Comparison of ENCODE assay signal across 10 cellular contexts in the genomic region with DNA sequence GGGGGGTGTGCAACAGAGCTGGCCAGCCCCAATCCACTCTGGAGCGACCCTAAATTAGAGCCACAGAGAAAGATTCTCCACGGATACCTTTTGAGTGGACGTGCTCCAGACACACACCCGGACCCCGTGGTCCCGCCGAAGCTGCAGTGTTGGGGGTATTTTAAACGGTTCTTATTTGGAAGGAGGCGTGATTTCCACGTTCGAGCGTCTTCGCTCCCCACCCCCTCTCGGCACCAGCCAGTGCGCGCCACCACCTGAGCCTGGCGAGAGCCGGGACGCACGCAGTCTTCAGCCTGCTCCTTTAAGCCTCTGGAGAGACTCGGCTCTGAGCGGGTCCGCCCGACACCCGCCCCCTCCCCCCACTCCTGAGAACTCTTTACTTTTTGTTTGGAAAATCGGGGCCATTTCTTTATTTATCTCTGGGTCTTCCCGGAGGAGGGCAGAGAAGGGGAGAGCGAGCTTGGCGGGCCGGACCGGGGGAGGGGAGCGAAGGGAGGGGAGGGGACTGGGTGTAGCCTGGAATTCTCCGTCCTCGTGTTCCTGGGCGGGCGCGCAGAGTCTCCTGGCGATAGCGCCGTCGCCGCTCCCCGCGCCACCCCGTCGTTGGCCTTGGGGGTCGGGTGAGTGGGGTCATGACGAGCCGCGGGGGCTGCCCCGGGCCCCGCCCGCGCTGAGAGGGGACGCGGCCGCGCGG. TPM values are rescaled to one million over a fixed set of nuclear protein-coding genes. Genes with fewer than 3 reads are reported as not detected.
A peak's percentile ranks its signal among the peaks of the same experiment; 100 is the strongest.
DNase-seq lines count a peak whose midpoint lies in the region; ATAC-seq and TF ChIP-seq lines count a peak whose summit lies in the region.
"Had no signal": no experiment of that assay in that cellular context is flagged by ENCODE, and none has a peak within 500 bp of the region (broad histone marks: within the 10 kb centered on the region; RNA-seq: fewer than 3 reads in every experiment).

No MANE protein-coding gene starts in this region.

- no peaks in the 10 kb centered on the region for H3K36me3 Mint-ChIP-seq in nephron progenitor cell (ENCODE audit: low read depth)
- no peaks in the 10 kb centered on the region for H3K36me3 Mint-ChIP-seq in activated CD4-positive, alpha-beta memory T cell treated with anti-CD3 and anti-CD28 coated beads for 36 hours
- H3K36me3 Mint-ChIP-seq in activated CD8-positive, alpha-beta T cell treated with anti-CD3 and anti-CD28 coated beads, Interleukin-2, amount 10 ng/mL, durations not matched to agents 7 days and 5 days (ENCODE audit: low read depth), result no peaks in the 10 kb centered on the region
- H3K36me3 Mint-ChIP-seq: activated naive CD4-positive, alpha-beta T cell treated with anti-CD3 and anti-CD28 coated beads, Interleukin-2, amount 50 U/mL, for 24 hours had no signal

- H3K9me3 ChIP-seq in heart right ventricle, result no peaks in the 10 kb centered on the region

- no peak overlapping the region for H3K27ac Mint-ChIP-seq in nephron progenitor cell
- no peak overlapping the region for H3K27ac Mint-ChIP-seq in activated CD4-positive, alpha-beta memory T cell treated with anti-CD3 and anti-CD28 coated beads for 36 hours
- no peak overlapping the region for H3K27ac Mint-ChIP-seq in activated CD8-positive, alpha-beta T cell treated with anti-CD3 and anti-CD28 coated beads, Interleukin-2, amount 10 ng/mL, durations not matched to agents 7 days and 5 days
- H3K27ac Mint-ChIP-seq: activated naive CD4-positive, alpha-beta T cell treated with anti-CD3 and anti-CD28 coated beads, Interleukin-2, amount 50 U/mL, for 24 hours had no signal

- no peak overlapping the region for H3K27ac ChIP-seq in heart right ventricle

- TF ChIP-seq CTCF in heart right ventricle (IDR thresholded peaks at IDR 0.05) (no peak), choroid plexus epithelial cell (conservative IDR thresholded peaks at IDR 0.05; ENCODE audit: low read depth, low read length) (no peak), nephron progenitor cell (IDR thresholded peaks at IDR 0.05) (no peak)

- peak overlapping the region; percentile 82 for H3K4me3 Mint-ChIP-seq in nephron progenitor cell
- H3K4me3 Mint-ChIP-seq in activated CD4-positive, alpha-beta memory T cell treated with anti-CD3 and anti-CD28 coated beads for 36 hours, result no peak overlapping the region
- no peak overlapping the region for H3K4me3 Mint-ChIP-seq in activated CD8-positive, alpha-beta T cell treated with anti-CD3 and anti-CD28 coated beads, Interleukin-2, amount 10 ng/mL, durations not matched to agents 7 days and 5 days

- WGBS in heart right ventricle, 2 donors, result 1 to 2% methylated on average over 10 to 46 of the region's 59 CpGs

- peaks cover 38% of the 10 kb centered on the region for H3K4me1 Mint-ChIP-seq in nephron progenitor cell
- peaks cover 9% of the 10 kb centered on the region for H3K4me1 Mint-ChIP-seq in activated CD4-positive, alpha-beta memory T cell treated with anti-CD3 and anti-CD28 coated beads for 36 hours (ENCODE audit: low read depth)
- H3K4me1 Mint-ChIP-seq in activated CD8-positive, alpha-beta T cell treated with anti-CD3 and anti-CD28 coated beads, Interleukin-2, amount 10 ng/mL, durations not matched to agents 7 days and 5 days (ENCODE audit: low read depth), result peaks cover 6% of the 10 kb centered on the region

- H3K4me3 ChIP-seq in heart right ventricle (peak overlapping the region in 8 of 10 donors; percentile 14 to 41 (median 30)), choroid plexus epithelial cell (ENCODE audit: low read depth, low read length) (peak overlapping the region; percentile 3)

- no peaks in the 10 kb centered on the region for H3K36me3 ChIP-seq in heart right ventricle

- H3K27me3 ChIP-seq in heart right ventricle, result peaks cover 0 to 98% (median 41%) of the 10 kb centered on the region in 7 donors

- CTCF ChIA-PET in activated CD4-positive, alpha-beta memory T cell treated with anti-CD3 and anti-CD28 coated beads for 36 hours (lab: Charles Lee), result no interaction called here
- CTCF ChIA-PET in activated CD8-positive, alpha-beta T cell treated with anti-CD3 and anti-CD28 coated beads, Interleukin-2, amount 10 ng/mL, durations not matched to agents 7 days and 5 days (lab: Charles Lee), result no interaction called here

- ATAC-seq in heart right ventricle (no peak), left ventricle myocardium superior (no peak), HG03521 (IDR thresholded peaks at IDR 0.05; ENCODE audit: unreplicated experiment) (no peak)
- no peak for ATAC-seq in activated CD8-positive, alpha-beta T cell treated with anti-CD3 and anti-CD28 coated beads, Interleukin-2, amount 10 ng/mL, durations not matched to agents 7 days and 5 days

- intact Hi-C loops in heart right ventricle (cut with DNase I) (no loop called here), left ventricle myocardium superior (cut with micrococcal nuclease) (no loop called here)
- intact Hi-C loops in activated CD4-positive, alpha-beta memory T cell treated with anti-CD3 and anti-CD28 coated beads for 36 hours (cut with micrococcal nuclease), result no loop called here

- H3K9me3 Mint-ChIP-seq in nephron progenitor cell, result no peaks in the 10 kb centered on the region
- no peaks in the 10 kb centered on the region for H3K9me3 Mint-ChIP-seq in activated CD4-positive, alpha-beta memory T cell treated with anti-CD3 and anti-CD28 coated beads for 36 hours
- no peaks in the 10 kb centered on the region for H3K9me3 Mint-ChIP-seq in activated CD8-positive, alpha-beta T cell treated with anti-CD3 and anti-CD28 coated beads, Interleukin-2, amount 10 ng/mL, durations not matched to agents 7 days and 5 days (ENCODE audit: insufficient read depth)
- H3K9me3 Mint-ChIP-seq: activated naive CD4-positive, alpha-beta T cell treated with anti-CD3 and anti-CD28 coated beads, Interleukin-2, amount 50 U/mL, for 24 hours had no signal

- peaks cover 97% of the 10 kb centered on the region for H3K27me3 Mint-ChIP-seq in nephron progenitor cell (ENCODE audit: low read depth, poor library complexity)
- H3K27me3 Mint-ChIP-seq in activated CD4-positive, alpha-beta memory T cell treated with anti-CD3 and anti-CD28 coated beads for 36 hours, result peaks cover 32% of the 10 kb centered on the region
- H3K27me3 Mint-ChIP-seq in activated CD8-positive, alpha-beta T cell treated with anti-CD3 and anti-CD28 coated beads, Interleukin-2, amount 10 ng/mL, durations not matched to agents 7 days and 5 days (ENCODE audit: low read depth), result peaks cover 50% of the 10 kb centered on the region

- POLR2A ChIA-PET in activated CD4-positive, alpha-beta memory T cell treated with anti-CD3 and anti-CD28 coated beads for 36 hours (lab: Charles Lee), result no interaction called here
- POLR2A ChIA-PET in activated CD8-positive, alpha-beta T cell treated with anti-CD3 and anti-CD28 coated beads, Interleukin-2, amount 10 ng/mL, durations not matched to agents 7 days and 5 days (lab: Charles Lee), result no interaction called here

- DNase-seq in heart right ventricle (no peak), left ventricle myocardium superior (no peak), choroid plexus epithelial cell (ENCODE audit: low read depth) (no peak), nephron progenitor cell (peak; percentile 60), NCI-H1048 (lab: John Stamatoyannopoulos, UW) (no peak)
- DNase-seq in activated CD4-positive, alpha-beta memory T cell treated with anti-CD3 and anti-CD28 coated beads for 36 hours, result no peak
- no peak for DNase-seq in activated CD8-positive, alpha-beta T cell treated with anti-CD3 and anti-CD28 coated beads, Interleukin-2, amount 10 ng/mL, durations not matched to agents 7 days and 5 days
- DNase-seq: DND-41 had no signal

- peaks cover 0 to 24% (median 10%) of the 10 kb centered on the region in 9 donors for H3K4me1 ChIP-seq in heart right ventricle

RNA-seq across cellular contexts. Expression of gene PTCHD1, which starts 0.7 kb away (rescaled TPM):
- under 1 TPM in 8 of 10 donors, not detected in 2; 0.02 to 0.28 (median 0.04) TPM for total RNA-seq in heart right ventricle
- under 1 TPM; under 0.01 to 0.01 TPM for polyA plus RNA-seq in heart right ventricle
- total RNA-seq in left ventricle myocardium superior, result 0.02 TPM
- total RNA-seq in activated CD4-positive, alpha-beta memory T cell treated with anti-CD3 and anti-CD28 coated beads for 36 hours, result not detected
- total RNA-seq in activated CD8-positive, alpha-beta T cell treated with anti-CD3 and anti-CD28 coated beads, Interleukin-2, amount 10 ng/mL, durations not matched to agents 7 days and 5 days, result not detected
